ENCODE assay signal across 9 cellular contexts in the genomic region with DNA sequence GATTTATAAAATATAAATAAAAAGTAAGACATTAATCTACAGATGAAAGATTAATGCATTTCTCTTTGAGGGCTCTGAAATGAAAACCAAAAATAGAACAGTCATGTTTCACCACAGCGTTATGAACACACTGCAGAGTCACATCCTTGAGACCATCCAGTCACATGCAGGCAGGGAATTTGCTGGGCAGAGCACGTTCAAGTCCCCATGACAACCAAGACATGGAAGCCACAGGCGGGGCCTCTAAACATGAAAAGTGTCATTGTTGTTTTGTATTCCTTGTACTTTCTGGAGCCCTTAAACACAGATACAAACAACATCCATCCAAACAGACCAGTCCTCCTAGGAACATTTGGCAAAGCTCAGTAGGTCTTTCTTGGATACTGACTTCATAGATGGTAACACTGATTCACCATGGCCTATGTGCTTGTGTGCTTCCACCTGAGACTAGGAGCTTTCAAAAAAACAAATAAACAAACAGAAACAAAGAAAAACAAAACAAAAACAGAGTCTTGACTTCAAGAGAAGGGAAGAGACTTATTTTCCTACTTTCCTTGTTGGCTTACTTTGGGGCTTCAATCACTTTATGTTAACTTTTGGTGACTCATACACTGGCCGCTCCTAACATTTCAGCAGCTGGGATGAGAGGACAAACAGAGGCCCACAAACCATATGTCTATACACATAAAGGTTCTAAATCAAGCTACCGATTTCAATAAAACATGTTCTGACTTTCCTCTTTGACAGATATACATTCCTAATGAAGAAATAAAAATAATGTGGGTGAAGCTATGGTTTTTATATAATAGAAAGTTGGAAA.
"Had no signal": no experiment of that assay in that cellular context is flagged by ENCODE, and none has a peak within 500 bp of the region (broad histone marks: within the 10 kb centered on the region; RNA-seq: fewer than 3 reads in every experiment).

No MANE protein-coding gene starts in this region.

- H3K9me3 ChIP-seq: ovary, thyroid gland had no signal

- DNase-seq: activated CD4-positive, alpha-beta T cell treated with anti-CD3 and anti-CD28 coated beads, Interleukin-2, amount 50 U/mL, for 1 hour; activated CD8-positive, alpha-beta memory T cell treated with anti-CD3 and anti-CD28 coated beads for 24 hours; activated gamma-delta T cell treated with Interleukin-2 at 50 U/mL for 16 hours; amniotic stem cell; ovary; T-helper 9 cell; thyroid gland had no signal

- H3K27me3 ChIP-seq: ovary, thyroid gland had no signal

- H3K4me3 ChIP-seq: ovary, thyroid gland had no signal

- H3K4me1 ChIP-seq: thyroid gland had no signal

- H3K36me3 ChIP-seq: ovary, thyroid gland had no signal

- ATAC-seq: activated CD4-positive, CD25-positive, alpha-beta regulatory T cell treated with anti-CD3 and anti-CD28 coated beads, Interleukin-2, amount 50 U/mL, for 24 hours; stimulated activated effector memory CD8-positive, alpha-beta T cell treated with anti-CD3 and anti-CD28 coated beads, Interleukin-12 subunit alpha, Interleukin-12 subunit beta, amount 100 ng/mL, for 72 hours had no signal
